15 cellular contexts compared by ENCODE assay signal in genomic region chr12:19886805-19887105, GRCh38.
A peak's percentile ranks its signal among the peaks of the same experiment; 100 is the strongest.
DNase-seq lines count a peak whose midpoint lies in the region; ATAC-seq and TF ChIP-seq lines count a peak whose summit lies in the region.
"Had no signal": no experiment of that assay in that cellular context is flagged by ENCODE, and none has a peak within 500 bp of the region (broad histone marks: within the 10 kb centered on the region; RNA-seq: fewer than 3 reads in every experiment).

No MANE protein-coding gene starts in this region.

- ATAC-seq in omental fat pad (ENCODE audit: low FRiP score): no peak

- no peak overlapping the region for H3K27ac ChIP-seq in ACC112 (ENCODE audit: low read depth, low read length)
- H3K27ac ChIP-seq in SK-N-MC: peak overlapping the region; percentile 70
- H3K27ac ChIP-seq in rectal smooth muscle tissue (ENCODE audit: low read depth, low read length): peak overlapping the region; percentile 4
- H3K27ac ChIP-seq: PC-9 had no signal

- H3K9me3 ChIP-seq in SK-N-MC (ENCODE audit: low read depth, low read length): no peaks in the 10 kb centered on the region
- H3K9me3 ChIP-seq: Caco-2, HAP-1 had no signal

- H3K27me3 ChIP-seq in ACC112 (ENCODE audit: insufficient read depth, low read length) (no peaks in the 10 kb centered on the region), rectal smooth muscle tissue (ENCODE audit: control insufficient read depth, insufficient read depth, low read length) (no peaks in the 10 kb centered on the region)

- TF ChIP-seq CTCF in fibroblast of villous mesenchyme (IDR thresholded peaks at IDR 0.05; ENCODE audit: insufficient read depth, low read depth, low read length): no peak
- no peak for TF ChIP-seq CTCF in omental fat pad (IDR thresholded peaks at IDR 0.05)

- H3K4me1 ChIP-seq in ACC112 (ENCODE audit: control insufficient read depth, insufficient read depth, low read length, unreplicated experiment) (no peaks in the 10 kb centered on the region), rectal smooth muscle tissue (ENCODE audit: control insufficient read depth, insufficient read depth, low read length) (peaks cover 38% of the 10 kb centered on the region)
- H3K4me1 ChIP-seq: HAP-1 had no signal

- H3K79me2 ChIP-seq in ACC112 (ENCODE audit: control insufficient read depth, insufficient read depth, low read length, unreplicated experiment): no peaks in the 10 kb centered on the region

- DNase-seq in SK-N-MC (ENCODE audit: low read depth, low spot score) (no peak), fibroblast of villous mesenchyme (ENCODE audit: low read depth) (peak; percentile 83), hypothalamus (lab: John Stamatoyannopoulos, UW) (no peak), OCI-M2 (lab: John Stamatoyannopoulos, UW; ENCODE audit: unreplicated experiment) (no peak), omental fat pad (ENCODE audit: low spot score) (no peak), NK-92 (lab: John Stamatoyannopoulos, UW; ENCODE audit: unreplicated experiment) (no peak)
- DNase-seq: Caco-2, DMS53, NCI-H146, NCI-H2081 treated with DMSO at 0.1 percent for 48 hours, NCI-H524 treated with DMSO at 0.1 percent for 48 hours, PC-9 had no signal

- H3K36me3 ChIP-seq in ACC112 (ENCODE audit: insufficient read depth, low read length): no peaks in the 10 kb centered on the region
- H3K36me3 ChIP-seq in SK-N-MC (ENCODE audit: insufficient read depth, low read length): no peaks in the 10 kb centered on the region
- no peaks in the 10 kb centered on the region for H3K36me3 ChIP-seq in rectal smooth muscle tissue (ENCODE audit: control insufficient read depth, insufficient read depth, low read length)
- H3K36me3 ChIP-seq: HAP-1 had no signal

- peak overlapping the region; percentile 74 for H2AFZ ChIP-seq in ACC112 (ENCODE audit: low read length, unreplicated experiment)
- H2AFZ ChIP-seq: PC-9 had no signal

- no peak overlapping the region for H3K4me3 ChIP-seq in ACC112 (ENCODE audit: low read depth, low read length)
- H3K4me3 ChIP-seq in SK-N-MC: peak overlapping the region; percentile 16; the same call in 1 of the 2 replicates
- no peak overlapping the region for H3K4me3 ChIP-seq in fibroblast of villous mesenchyme (ENCODE audit: low read depth, low read length)
- no peak overlapping the region for H3K4me3 ChIP-seq in rectal smooth muscle tissue (ENCODE audit: low read length)
- H3K4me3 ChIP-seq: HAP-1, PC-9 had no signal

- no peak overlapping the region for H3K9ac ChIP-seq in SK-N-MC (ENCODE audit: insufficient read length)
- H3K9ac ChIP-seq in rectal smooth muscle tissue (ENCODE audit: low read length): no peak overlapping the region
